Comparison of ENCODE assay signal across 8 cellular contexts in the genomic region with DNA sequence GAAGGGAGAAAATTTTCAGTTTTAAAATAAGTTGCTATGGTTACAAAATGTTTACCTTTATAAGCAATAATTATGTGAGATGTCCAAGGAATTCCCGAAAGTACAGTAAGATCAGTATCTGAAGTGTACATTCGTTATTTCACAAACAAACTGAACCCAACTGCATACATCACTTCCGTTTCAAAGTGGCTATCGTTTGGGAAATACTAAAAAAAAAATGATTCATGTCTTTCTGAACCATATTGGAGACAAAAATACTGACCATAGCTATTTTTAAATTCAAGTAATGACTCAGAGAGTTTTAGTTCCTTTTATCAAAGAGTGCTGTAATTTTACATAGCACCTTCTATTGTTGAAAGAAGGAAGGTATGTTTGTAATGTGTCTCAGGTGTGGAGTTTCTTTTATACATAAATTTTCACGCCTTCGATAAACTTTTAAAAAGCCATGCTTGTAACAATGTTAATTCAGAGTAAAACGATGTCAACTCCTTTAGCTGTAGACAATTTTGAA. TPM values are rescaled to one million over a fixed set of nuclear protein-coding genes. Genes with fewer than 3 reads are reported as not detected.
A peak's percentile ranks its signal among the peaks of the same experiment; 100 is the strongest.
DNase-seq lines count a peak whose midpoint lies in the region; ATAC-seq and TF ChIP-seq lines count a peak whose summit lies in the region.

No MANE protein-coding gene starts in this region.

- H3K9ac ChIP-seq in smooth muscle cell (ENCODE audit: low read depth) = peak overlapping the region; percentile 79

- H3F3A ChIP-seq in smooth muscle cell (ENCODE audit: low read depth) = peaks cover 2% of the 10 kb centered on the region

- H3K36me3 ChIP-seq in smooth muscle cell (ENCODE audit: low read depth) = no peaks in the 10 kb centered on the region

- in situ Hi-C loops in astrocyte of the spinal cord (cut with HindIII; ENCODE audit: low sequenced_read_pairs) = no loop called here

- DNase-seq in GM03348 (ENCODE audit: low spot score) (peak; percentile 35), HL-60 (ENCODE audit: low read depth in 1 of 2, low spot score in 1 of 2) (peak; percentile 29 to 81), astrocyte of the spinal cord (ENCODE audit: low read depth, low spot score) (peak; percentile 56), smooth muscle cell (lab: John Stamatoyannopoulos, UW; ENCODE audit: unreplicated experiment) (no peak), NCI-H146 treated with DMSO at 0.1 percent for 48 hours (lab: John Stamatoyannopoulos, UW; ENCODE audit: unreplicated experiment) (no peak), activated gamma-delta T cell (lab: John Stamatoyannopoulos, UW) (no peak), NCI-H510A treated with DMSO at 0.1 percent for 48 hours (lab: John Stamatoyannopoulos, UW) (no peak)

- ATAC-seq in GM21447 (IDR thresholded peaks at IDR 0.05; ENCODE audit: unreplicated experiment) = peak; percentile 65

- H3K4me3 ChIP-seq in HL-60 (replicated peaks; ENCODE audit: insufficient read depth, low read length) (no peak overlapping the region), astrocyte of the spinal cord (ENCODE audit: low read depth, low read length) (no peak overlapping the region), smooth muscle cell (no peak overlapping the region)

- H3K27ac ChIP-seq in HL-60 (replicated peaks) (peak overlapping the region; percentile 82), smooth muscle cell (ENCODE audit: low read depth) (peak overlapping the region; percentile 88)

- TF ChIP-seq CTCF in HL-60 (IDR thresholded peaks at IDR 0.05; ENCODE audit: insufficient read depth, low read length) (no peak), astrocyte of the spinal cord (IDR thresholded peaks at IDR 0.05; ENCODE audit: low read depth, low read length) (no peak), smooth muscle cell (IDR thresholded peaks at IDR 0.05; ENCODE audit: borderline replicate concordance, insufficient read depth, poor library complexity, severe bottlenecking) (no peak)

- peaks cover 20% of the 10 kb centered on the region for H3K79me2 ChIP-seq in smooth muscle cell (ENCODE audit: low read depth)

- H3K27me3 ChIP-seq in HL-60 (ENCODE audit: insufficient read depth, poor library complexity, severe bottlenecking) (no peaks in the 10 kb centered on the region), smooth muscle cell (ENCODE audit: low read depth) (no peaks in the 10 kb centered on the region)

- no peaks in the 10 kb centered on the region for H3K9me3 ChIP-seq in smooth muscle cell (replicated peaks; ENCODE audit: low read depth)

- H3K4me1 ChIP-seq in smooth muscle cell (ENCODE audit: low read depth) = peaks cover 13% of the 10 kb centered on the region

- H2AFZ ChIP-seq in smooth muscle cell (ENCODE audit: low read depth) = no peak overlapping the region

- no peak overlapping the region for H3K4me2 ChIP-seq in smooth muscle cell

- 82% methylated on average over 7 of the region's 7 CpGs for WGBS in smooth muscle cell (ENCODE audit: low lambda C conversion rate)

- no peaks in the 10 kb centered on the region for H4K20me1 ChIP-seq in smooth muscle cell (ENCODE audit: low read depth)

RNA-seq across cellular contexts. Expression of gene ANKRD28, which starts 8.0 kb away (rescaled TPM):
- 35.7 and 47.3 TPM in 2 replicates for total RNA-seq in smooth muscle cell
- polyA plus RNA-seq in smooth muscle cell = 8.6 and 11.8 TPM in 2 replicates

Comparison
In these comparisons a context has a peak if more than half of its experiments do, and no peak if none do; other contexts are left out.
1. DNase-seq: peak in GM03348 (single experiment), HL-60 (2 of 2) and astrocyte of the spinal cord (single experiment); none in smooth muscle cell (single experiment), NCI-H146 treated with DMSO at 0.1 percent for 48 hours (single experiment), activated gamma-delta T cell (single experiment) and NCI-H510A treated with DMSO at 0.1 percent for 48 hours (single experiment).